Comparison of ENCODE assay signal across 24 cellular contexts in genomic region chr3:187565701-187566100, GRCh38.
"Had no signal": no experiment of that assay in that cellular context is flagged by ENCODE, and none has a peak within 500 bp of the region (broad histone marks: within the 10 kb centered on the region; RNA-seq: fewer than 3 reads in every experiment).

No MANE protein-coding gene starts in this region.

- H3K4me3 Mint-ChIP-seq: activated naive CD4-positive, alpha-beta T cell treated with anti-CD3 and anti-CD28 coated beads for 36 hours; activated T-cell treated with anti-CD3 and anti-CD28 coated beads, Interleukin-2, amount 50 U/mL, for 72 hours; endodermal cell; natural killer cell treated with Interleukin-12 subunit alpha and Interleukin-12 subunit beta and Interleukin-15 and Interleukin-18, amount 100 ng/mL, for 72 hours; stimulated activated naive CD8-positive, alpha-beta T cell treated with anti-CD3 and anti-CD28 coated beads, Interleukin-15, Interleukin-2, amounts not matched to agents 100 ng/mL and 50 ng/mL, for 24 hours had no signal

- H3K4me1 ChIP-seq: esophagus squamous epithelium, gastrocnemius medialis, pancreas, psoas muscle had no signal

- H3K36me3 Mint-ChIP-seq: natural killer cell treated with Interleukin-12 subunit alpha and Interleukin-12 subunit beta and Interleukin-15 and Interleukin-18, amount 100 ng/mL, for 72 hours had no signal

- H3K27ac ChIP-seq: coronary artery, esophagus squamous epithelium, gastrocnemius medialis, left ventricle myocardium inferior, neutrophil, pancreas, psoas muscle, right atrium auricular region, thyroid gland, upper lobe of right lung had no signal

- H3K27me3 ChIP-seq: gastrocnemius medialis, neutrophil, pancreas, right atrium auricular region, thyroid gland, upper lobe of right lung had no signal

- H3K9me3 ChIP-seq: esophagus squamous epithelium, gastrocnemius medialis, left ventricle myocardium inferior, neutrophil, pancreas, psoas muscle, right atrium auricular region, thyroid gland, upper lobe of right lung had no signal

- H3K36me3 ChIP-seq: esophagus squamous epithelium, gastrocnemius medialis, left ventricle myocardium inferior, neutrophil, pancreas, right atrium auricular region, thyroid gland, upper lobe of right lung had no signal

- H3K9me3 Mint-ChIP-seq: activated naive CD4-positive, alpha-beta T cell treated with anti-CD3 and anti-CD28 coated beads for 36 hours; activated T-cell treated with anti-CD3 and anti-CD28 coated beads, Interleukin-2, amount 50 U/mL, for 72 hours; natural killer cell treated with Interleukin-12 subunit alpha and Interleukin-12 subunit beta and Interleukin-15 and Interleukin-18, amount 100 ng/mL, for 72 hours; stimulated activated naive CD8-positive, alpha-beta T cell treated with anti-CD3 and anti-CD28 coated beads, Interleukin-15, Interleukin-2, amounts not matched to agents 100 ng/mL and 50 ng/mL, for 24 hours had no signal

- H3K27ac Mint-ChIP-seq: activated naive CD4-positive, alpha-beta T cell treated with anti-CD3 and anti-CD28 coated beads for 36 hours; activated T-cell treated with anti-CD3 and anti-CD28 coated beads, Interleukin-2, amount 50 U/mL, for 72 hours; endodermal cell; natural killer cell treated with Interleukin-12 subunit alpha and Interleukin-12 subunit beta and Interleukin-15 and Interleukin-18, amount 100 ng/mL, for 72 hours; stimulated activated naive CD8-positive, alpha-beta T cell treated with anti-CD3 and anti-CD28 coated beads, Interleukin-15, Interleukin-2, amounts not matched to agents 100 ng/mL and 50 ng/mL, for 24 hours had no signal

- H3K4me3 ChIP-seq: coronary artery, esophagus squamous epithelium, gastrocnemius medialis, left ventricle myocardium inferior, pancreas, psoas muscle, right atrium auricular region, thyroid gland, upper lobe of right lung had no signal

- DNase-seq: activated CD4-positive, alpha-beta T cell treated with anti-CD3 and anti-CD28 coated beads for 4 hours; activated CD4-positive, alpha-beta T cell treated with anti-CD3 and anti-CD28 coated beads, Interleukin-2, amount 50 U/mL, for 48 hours; activated CD4-positive, CD25-positive, alpha-beta regulatory T cell; activated effector memory CD4-positive, alpha-beta T cell treated with Interleukin-2 at 50 U/mL for 16 hours; activated naive CD4-positive, alpha-beta T cell treated with anti-CD3 and anti-CD28 coated beads for 36 hours; activated T-cell treated with anti-CD3 and anti-CD28 coated beads, Interleukin-2, amount 50 U/mL, for 72 hours; cerebellar nuclear complex; endodermal cell; esophagus squamous epithelium; gastrocnemius medialis; hippocampal formation; left ventricle myocardium inferior; mammary epithelial cell; pancreas; psoas muscle; stimulated activated CD4-positive, alpha-beta T cell treated with anti-CD3 and anti-CD28 coated beads, Interleukin-4, amount 100 ng/mL, for 4 hours; substantia nigra; thyroid gland; upper lobe of right lung had no signal
